In genomic region chr7:73960548-73960947, GRCh38 we compare ENCODE assay signal across 21 cellular contexts.
DNase-seq lines count a peak whose midpoint lies in the region; ATAC-seq and TF ChIP-seq lines count a peak whose summit lies in the region.
"Had no signal": no experiment of that assay in that cellular context is flagged by ENCODE, and none has a peak within 500 bp of the region (broad histone marks: within the 10 kb centered on the region; RNA-seq: fewer than 3 reads in every experiment).

No MANE protein-coding gene starts in this region.

- H4K20me1 ChIP-seq in mammary epithelial cell (ENCODE audit: insufficient read depth, low read length), result no peaks in the 10 kb centered on the region

- ATAC-seq in memory B cell (ENCODE audit: low read depth), result peak; percentile 32
- ATAC-seq in GM18511 (IDR thresholded peaks at IDR 0.05; ENCODE audit: unreplicated experiment), result no peak
- ATAC-seq: CD8-positive, alpha-beta T cell; heart left ventricle had no signal

- H3K27ac Mint-ChIP-seq in MCF 10A (ENCODE audit: low read depth, unreplicated experiment), result no peak overlapping the region
- H3K27ac Mint-ChIP-seq in memory B cell, result no peak overlapping the region
- H3K27ac Mint-ChIP-seq: activated naive CD8-positive, alpha-beta T cell treated with anti-CD3 and anti-CD28 coated beads, Interleukin-2, amount 10 ng/mL, durations not matched to agents 7 days and 5 days; activated T-helper 2 cell treated with anti-CD3 and anti-CD28 coated beads, Interferon-gamma antibody, Interleukin-2, Interleukin-4, amounts not matched to agents 10 μg/mL and 5 μg/mL and 100 μg/mL, durations not matched to agents 14 hours and 24 hours and 36 hours; CD8-positive, alpha-beta T cell; immature natural killer cell; T-helper 2 cell treated with Interferon-gamma antibody and Interleukin-4, amounts not matched to agents 5 μg/mL and 100 μg/mL, for 36 hours had no signal

- H3K9ac ChIP-seq in mammary epithelial cell (ENCODE audit: insufficient read depth, low read length), result no peak overlapping the region

- DNase-seq in MCF 10A (ENCODE audit: unreplicated experiment), result peak; percentile 36
- DNase-seq in mammary epithelial cell, result no peak
- DNase-seq in RPMI7951 (ENCODE audit: low read depth), result peak; percentile 14
- DNase-seq in memory B cell (ENCODE audit: low spot score in 2 of 2), result no peak
- no peak for DNase-seq in coronary artery (ENCODE audit: low spot score)
- no peak for DNase-seq in SW 1271 (lab: John Stamatoyannopoulos, UW)
- DNase-seq in GM10266 (ENCODE audit: extremely low spot score), result no peak
- DNase-seq: activated CD4-positive, alpha-beta T cell treated with anti-CD3 and anti-CD28 coated beads for 1 hour; activated naive CD8-positive, alpha-beta T cell treated with anti-CD3 and anti-CD28 coated beads, Interleukin-2, amount 10 ng/mL, durations not matched to agents 7 days and 5 days; CD8-positive, alpha-beta T cell; DMS79 treated with DMSO at 0.1 percent for 48 hours; heart left ventricle; immature natural killer cell; KG1; NCI-H146; NCI-H446; SIG-M5 had no signal

- H3K9me3 Mint-ChIP-seq in MCF 10A (ENCODE audit: unreplicated experiment) (peaks cover 18% of the 10 kb centered on the region), memory B cell (peaks cover 10% of the 10 kb centered on the region)

- H3K9me3 ChIP-seq in mammary epithelial cell (replicated peaks; ENCODE audit: insufficient read depth, low read length), result peaks cover 8% of the 10 kb centered on the region

- TF ChIP-seq CTCF in MCF 10A (IDR thresholded peaks at IDR 0.05; ENCODE audit: unreplicated experiment), result no peak
- no peak for TF ChIP-seq CTCF in mammary epithelial cell (conservative IDR thresholded peaks at IDR 0.05 in 1 of 2, IDR thresholded peaks at IDR 0.05 in 1 of 2; ENCODE audit: extremely low read depth in 1 of 2, insufficient read depth in 1 of 2, low read depth in 1 of 2, low read length in 2 of 2)
- no peak for TF ChIP-seq CTCF in coronary artery (IDR thresholded peaks at IDR 0.05)
- TF ChIP-seq CTCF in GM10266 (IDR thresholded peaks at IDR 0.05; ENCODE audit: control insufficient read depth, insufficient read depth, low read depth, missing control alignments), result no peak

- no peak overlapping the region for H3K4me2 ChIP-seq in mammary epithelial cell (ENCODE audit: insufficient read depth, low read depth, low read length)

- H3K4me1 Mint-ChIP-seq in MCF 10A (ENCODE audit: insufficient read depth, unreplicated experiment) (no peaks in the 10 kb centered on the region), memory B cell (no peaks in the 10 kb centered on the region)
- H3K4me1 Mint-ChIP-seq: activated naive CD8-positive, alpha-beta T cell treated with anti-CD3 and anti-CD28 coated beads, Interleukin-2, amount 10 ng/mL, durations not matched to agents 7 days and 5 days; immature natural killer cell had no signal

- H3K79me2 ChIP-seq in mammary epithelial cell (ENCODE audit: insufficient read depth, low read length), result no peaks in the 10 kb centered on the region

- H3K4me3 ChIP-seq in mammary epithelial cell (replicated peaks in 1 of 3; ENCODE audit: insufficient read depth in 1 of 3, low read depth in 2 of 3, low read length in 3 of 3), result no peak overlapping the region
- H3K4me3 ChIP-seq in coronary artery, result no peak overlapping the region
- H3K4me3 ChIP-seq: heart left ventricle, right atrium auricular region had no signal

- CTCF ChIA-PET in MCF 10A (lab: Yijun Ruan, JAX), result interaction anchor here (0.6 to 1.4 kb wide), 3 partner anchors 19 to 369 kb away, joined by 3 to 4 read pairs (median 3); no protein-coding TSS in a partner anchor
- CTCF ChIA-PET in mammary epithelial cell (lab: Charles Lee; ENCODE audit: low non-redundant PET), result no interaction called here

- H3K36me3 ChIP-seq in mammary epithelial cell (ENCODE audit: insufficient read depth, low read length), result no peaks in the 10 kb centered on the region
- H3K36me3 ChIP-seq: heart left ventricle, right atrium auricular region had no signal

- intact Hi-C loops in MCF 10A (cut with micrococcal nuclease) (no loop called here), mammary epithelial cell (cut with micrococcal nuclease) (no loop called here)

- POLR2A ChIA-PET in MCF 10A (lab: Yijun Ruan, JAX), result no interaction called here

- in situ Hi-C loops in mammary epithelial cell (cut with MboI; ENCODE audit: low sequenced_read_pairs in 2 of 2), result no loop called here

- H3K27ac ChIP-seq in mammary epithelial cell (ENCODE audit: insufficient read depth, low read depth, low read length) (no peak overlapping the region), coronary artery (no peak overlapping the region)
- H3K27ac ChIP-seq: heart left ventricle, right atrium auricular region had no signal

- H3K4me3 Mint-ChIP-seq in MCF 10A (ENCODE audit: unreplicated experiment), result no peak overlapping the region
- no peak overlapping the region for H3K4me3 Mint-ChIP-seq in memory B cell
- H3K4me3 Mint-ChIP-seq: activated naive CD8-positive, alpha-beta T cell treated with anti-CD3 and anti-CD28 coated beads, Interleukin-2, amount 10 ng/mL, durations not matched to agents 7 days and 5 days; CD8-positive, alpha-beta T cell; immature natural killer cell; T-helper 2 cell treated with Interferon-gamma antibody and Interleukin-4, amounts not matched to agents 5 μg/mL and 100 μg/mL, for 36 hours had no signal

- H3K27me3 Mint-ChIP-seq in MCF 10A (ENCODE audit: insufficient read depth, unreplicated experiment), result peaks cover 14% of the 10 kb centered on the region
- H3K27me3 Mint-ChIP-seq in memory B cell, result no peaks in the 10 kb centered on the region

- H2AFZ ChIP-seq in mammary epithelial cell (ENCODE audit: low read depth, low read length), result no peak overlapping the region

- H3K27me3 ChIP-seq in mammary epithelial cell (ENCODE audit: insufficient read depth, low read length), result no peaks in the 10 kb centered on the region
- H3K27me3 ChIP-seq: heart left ventricle, right atrium auricular region had no signal

- BruUV-seq in MCF 10A (replicated peaks; lab: Mats Ljungman, UMichigan) (no TSS peak), mammary epithelial cell (replicated peaks; lab: Mats Ljungman, UMichigan) (no TSS peak)

- dilution Hi-C loops in mammary epithelial cell (cut with HindIII; ENCODE audit: low sequenced_read_pairs), result loop anchor here (10.0 kb wide), 1 partner anchor 96 kb away; the partner anchor contains the start of gene TMEM270

- no peaks in the 10 kb centered on the region for H3K36me3 Mint-ChIP-seq in MCF 10A (ENCODE audit: insufficient read depth, unreplicated experiment)
- peaks cover 3% of the 10 kb centered on the region for H3K36me3 Mint-ChIP-seq in memory B cell
- H3K36me3 Mint-ChIP-seq: activated naive CD8-positive, alpha-beta T cell treated with anti-CD3 and anti-CD28 coated beads, Interleukin-2, amount 10 ng/mL, durations not matched to agents 7 days and 5 days; CD8-positive, alpha-beta T cell had no signal

- H3K4me1 ChIP-seq in mammary epithelial cell (ENCODE audit: insufficient read depth, low read length), result no peaks in the 10 kb centered on the region
- H3K4me1 ChIP-seq: heart left ventricle, right atrium auricular region had no signal

- 65% methylated on average over 3 of the region's 3 CpGs for WGBS in mammary epithelial cell (ENCODE audit: low coverage, missing lambda C conversion rate)

Comparison
In these comparisons a context has a peak if more than half of its experiments do, and no peak if none do; other contexts are left out.
1. DNase-seq: peak in MCF 10A (single experiment) and RPMI7951 (single experiment); none in mammary epithelial cell (single experiment), memory B cell (0 of 2), coronary artery (single experiment), SW 1271 (0 of 2) and GM10266 (single experiment).